5 cellular contexts compared by ENCODE assay signal in the genomic region with DNA sequence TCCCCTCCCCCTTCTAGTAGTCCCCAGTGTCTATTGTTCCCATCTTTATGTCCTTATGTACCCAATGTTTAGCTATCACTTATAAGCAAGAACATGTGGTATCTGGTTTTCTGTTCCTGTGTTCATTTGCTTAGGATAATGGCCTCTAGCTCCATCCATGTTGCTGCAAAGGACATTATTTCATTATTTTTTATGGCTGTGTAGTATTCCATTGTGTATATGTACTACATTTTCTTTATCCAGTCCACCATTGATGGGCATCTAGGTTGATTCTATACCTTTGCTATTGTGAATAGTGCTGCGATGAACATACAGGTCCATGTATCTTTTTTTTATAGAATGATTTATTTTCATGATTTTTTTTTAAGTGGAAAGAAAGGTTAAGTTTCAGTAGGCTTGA.
DNase-seq lines count a peak whose midpoint lies in the region; ATAC-seq and TF ChIP-seq lines count a peak whose summit lies in the region.
"Not testable (repeated sequence)": the region's sequence is repeated elsewhere in the genome, so short reads cannot be mapped to it uniquely, and the experiment has no call there.

No MANE protein-coding gene starts in this region.

- CTCF ChIA-PET in HEK293 (lab: Yijun Ruan, JAX), result interaction anchor here (1.0 to 1.1 kb wide), 2 partner anchors 77 to 327 kb away, joined by 3 read pairs; no protein-coding TSS in a partner anchor

- not testable (repeated sequence) for H3K27me3 Mint-ChIP-seq in activated T-helper 1 cell treated with anti-CD3 and anti-CD28 coated beads, Interleukin-12 subunit alpha, Interleukin-12 subunit beta, Interleukin-2, Interleukin-4 antibody, amounts not matched to agents 30 ng/mL and 10 ng/mL and 1 ng/mL, durations not matched to agents 14 hours and 24 hours and 36 hours (ENCODE audit: insufficient read depth); activated naive CD8-positive, alpha-beta T cell treated with anti-CD3 and anti-CD28 coated beads, Interleukin-2, amount 50 U/mL, for 24 hours; stimulated activated memory B cell treated with anti-CD40 and anti-IgM and Interleukin-4, amounts not matched to agents 10 μg/mL and 1 μg/mL and 100 μg/mL, for 72 hours

- not testable (repeated sequence) for DNase-seq in activated T-helper 1 cell treated with anti-CD3 and anti-CD28 coated beads, Interleukin-12 subunit alpha, Interleukin-12 subunit beta, Interleukin-2, Interleukin-4 antibody, amounts not matched to agents 30 ng/mL and 10 ng/mL and 1 ng/mL, durations not matched to agents 14 hours and 24 hours and 36 hours (ENCODE audit: low spot score); activated naive CD8-positive, alpha-beta T cell treated with anti-CD3 and anti-CD28 coated beads, Interleukin-2, amount 50 U/mL, for 24 hours; foreskin keratinocyte

- H3K4me3 Mint-ChIP-seq in activated T-helper 1 cell treated with anti-CD3 and anti-CD28 coated beads, Interleukin-12 subunit alpha, Interleukin-12 subunit beta, Interleukin-2, Interleukin-4 antibody, amounts not matched to agents 30 ng/mL and 10 ng/mL and 1 ng/mL, durations not matched to agents 14 hours and 24 hours and 36 hours; activated naive CD8-positive, alpha-beta T cell treated with anti-CD3 and anti-CD28 coated beads, Interleukin-2, amount 50 U/mL, for 24 hours; stimulated activated memory B cell treated with anti-CD40 and anti-IgM and Interleukin-4, amounts not matched to agents 10 μg/mL and 1 μg/mL and 100 μg/mL, for 72 hours: not testable (repeated sequence)

- H3K27me3 ChIP-seq in foreskin keratinocyte, result not testable (repeated sequence)

- intact Hi-C loops in activated T-helper 1 cell treated with anti-CD3 and anti-CD28 coated beads, Interleukin-12 subunit alpha, Interleukin-12 subunit beta, Interleukin-2, Interleukin-4 antibody, amounts not matched to agents 30 ng/mL and 10 ng/mL and 1 ng/mL, durations not matched to agents 14 hours and 24 hours and 36 hours (cut with micrococcal nuclease), result not testable (repeated sequence)

- POLR2A ChIA-PET in HEK293 (lab: Yijun Ruan, JAX), result interaction anchor here (0.6 to 0.7 kb wide), 2 partner anchors 96 to 214 kb away, joined by 3 to 4 read pairs; partner anchors contain the start of gene USP9X

- H3K4me1 Mint-ChIP-seq in activated T-helper 1 cell treated with anti-CD3 and anti-CD28 coated beads, Interleukin-12 subunit alpha, Interleukin-12 subunit beta, Interleukin-2, Interleukin-4 antibody, amounts not matched to agents 30 ng/mL and 10 ng/mL and 1 ng/mL, durations not matched to agents 14 hours and 24 hours and 36 hours (ENCODE audit: low read depth); stimulated activated memory B cell treated with anti-CD40 and anti-IgM and Interleukin-4, amounts not matched to agents 10 μg/mL and 1 μg/mL and 100 μg/mL, for 72 hours: not testable (repeated sequence)
- peaks cover 31% of the 10 kb centered on the region for H3K4me1 Mint-ChIP-seq in activated naive CD8-positive, alpha-beta T cell treated with anti-CD3 and anti-CD28 coated beads, Interleukin-2, amount 50 U/mL, for 24 hours

- TF ChIP-seq CTCF in HEK293 (tag by site-specific recombination; IDR thresholded peaks at IDR 0.05); foreskin keratinocyte (conservative IDR thresholded peaks at IDR 0.05): not testable (repeated sequence)

- not testable (repeated sequence) for H3K36me3 ChIP-seq in HEK293 (ENCODE audit: control insufficient read depth in 2 of 2, insufficient read depth in 1 of 2, low read length in 2 of 2)

- H3K4me3 ChIP-seq in HEK293 (ENCODE audit: low read depth, low read length), result not testable (repeated sequence)

- ATAC-seq in activated naive CD8-positive, alpha-beta T cell treated with anti-CD3 and anti-CD28 coated beads, Interleukin-2, amount 50 U/mL, for 24 hours; foreskin keratinocyte; stimulated activated memory B cell treated with anti-CD40 and anti-IgM and Interleukin-4, amounts not matched to agents 10 μg/mL and 1 μg/mL and 100 μg/mL, for 72 hours: not testable (repeated sequence)

- H3K27ac ChIP-seq in HEK293 (ENCODE audit: extremely low read depth, low read depth, low read length), result not testable (repeated sequence)
- H3K27ac ChIP-seq in foreskin keratinocyte, result peak overlapping the region; percentile 64

- H3K9me3 ChIP-seq in HEK293 (ENCODE audit: control insufficient read depth, insufficient read depth, low read depth, low read length), result not testable (repeated sequence)

- not testable (repeated sequence) for H3K4me1 ChIP-seq in HEK293 (ENCODE audit: control insufficient read depth, insufficient read depth, low read length); foreskin keratinocyte

- not testable (repeated sequence) for H3K36me3 Mint-ChIP-seq in activated T-helper 1 cell treated with anti-CD3 and anti-CD28 coated beads, Interleukin-12 subunit alpha, Interleukin-12 subunit beta, Interleukin-2, Interleukin-4 antibody, amounts not matched to agents 30 ng/mL and 10 ng/mL and 1 ng/mL, durations not matched to agents 14 hours and 24 hours and 36 hours (ENCODE audit: low read depth); activated naive CD8-positive, alpha-beta T cell treated with anti-CD3 and anti-CD28 coated beads, Interleukin-2, amount 50 U/mL, for 24 hours (ENCODE audit: low read depth); stimulated activated memory B cell treated with anti-CD40 and anti-IgM and Interleukin-4, amounts not matched to agents 10 μg/mL and 1 μg/mL and 100 μg/mL, for 72 hours

- peak overlapping the region; percentile 18 for H3K27ac Mint-ChIP-seq in activated T-helper 1 cell treated with anti-CD3 and anti-CD28 coated beads, Interleukin-12 subunit alpha, Interleukin-12 subunit beta, Interleukin-2, Interleukin-4 antibody, amounts not matched to agents 30 ng/mL and 10 ng/mL and 1 ng/mL, durations not matched to agents 14 hours and 24 hours and 36 hours
- peak overlapping the region; percentile 92 for H3K27ac Mint-ChIP-seq in activated naive CD8-positive, alpha-beta T cell treated with anti-CD3 and anti-CD28 coated beads, Interleukin-2, amount 50 U/mL, for 24 hours
- peak overlapping the region; percentile 92 for H3K27ac Mint-ChIP-seq in stimulated activated memory B cell treated with anti-CD40 and anti-IgM and Interleukin-4, amounts not matched to agents 10 μg/mL and 1 μg/mL and 100 μg/mL, for 72 hours

- H3K9me3 Mint-ChIP-seq in activated T-helper 1 cell treated with anti-CD3 and anti-CD28 coated beads, Interleukin-12 subunit alpha, Interleukin-12 subunit beta, Interleukin-2, Interleukin-4 antibody, amounts not matched to agents 30 ng/mL and 10 ng/mL and 1 ng/mL, durations not matched to agents 14 hours and 24 hours and 36 hours; activated naive CD8-positive, alpha-beta T cell treated with anti-CD3 and anti-CD28 coated beads, Interleukin-2, amount 50 U/mL, for 24 hours; stimulated activated memory B cell treated with anti-CD40 and anti-IgM and Interleukin-4, amounts not matched to agents 10 μg/mL and 1 μg/mL and 100 μg/mL, for 72 hours: not testable (repeated sequence)

TF ChIP-seq in HEK293, 187 proteins besides CTCF, POLR2A, EP300 and RAD21:
- peak; percentile 81 for TF ChIP-seq ZNF146 (tag by site-specific recombination; IDR thresholded peaks at IDR 0.05)
TF ChIP-seq in HEK293: peak in this region for 1; not testable (repeated sequence) for 186.

Comparison
In these comparisons a context has a peak if more than half of its experiments do, and no peak if none do; other contexts are left out.
1. H3K27ac Mint-ChIP-seq: peak in every context shown above with its lines; median percentile 92 in activated naive CD8-positive, alpha-beta T cell treated with anti-CD3 and anti-CD28 coated beads, Interleukin-2, amount 50 U/mL, for 24 hours; 92 in stimulated activated memory B cell treated with anti-CD40 and anti-IgM and Interleukin-4, amounts not matched to agents 10 μg/mL and 1 μg/mL and 100 μg/mL, for 72 hours; 18 in activated T-helper 1 cell treated with anti-CD3 and anti-CD28 coated beads, Interleukin-12 subunit alpha, Interleukin-12 subunit beta, Interleukin-2, Interleukin-4 antibody, amounts not matched to agents 30 ng/mL and 10 ng/mL and 1 ng/mL, durations not matched to agents 14 hours and 24 hours and 36 hours.